13 cellular contexts compared by ENCODE assay signal in the genomic region with DNA sequence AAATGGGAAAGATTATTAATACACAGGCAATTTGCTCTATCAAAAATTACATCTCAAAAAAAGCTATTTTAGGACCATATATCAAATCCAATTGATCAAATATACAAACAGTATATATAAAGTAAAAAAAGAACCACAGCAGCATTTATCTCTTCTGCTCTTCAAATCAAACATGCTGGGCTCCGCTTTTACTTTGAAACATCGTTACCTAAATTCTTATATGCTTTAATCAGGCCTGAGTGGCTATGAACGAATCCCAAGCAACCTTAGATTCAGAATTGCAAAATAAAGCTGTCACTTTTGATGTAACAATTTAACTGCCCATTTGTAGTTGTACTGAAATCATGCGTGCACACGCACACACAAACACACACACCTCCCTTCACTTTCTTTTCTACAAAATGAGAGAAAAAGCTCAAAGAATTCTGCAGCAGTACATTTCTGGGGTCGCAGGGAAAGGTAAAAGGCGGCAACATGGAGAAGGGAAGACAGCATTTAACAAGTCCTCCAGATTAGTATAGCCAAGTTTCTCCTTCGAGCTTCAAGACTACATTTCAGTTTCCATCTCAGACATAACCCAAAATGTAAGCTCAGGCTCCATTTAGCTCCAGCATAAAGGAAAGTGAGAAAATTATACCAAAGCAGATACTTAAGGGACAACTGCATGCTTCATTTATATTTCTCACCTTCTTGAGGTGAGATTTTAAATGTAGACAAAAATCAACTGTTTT.
DNase-seq lines count a peak whose midpoint lies in the region; ATAC-seq lines count a peak whose summit lies in the region.
"Had no signal": no experiment of that assay in that cellular context is flagged by ENCODE, and none has a peak within 500 bp of the region (broad histone marks: within the 10 kb centered on the region; RNA-seq: fewer than 3 reads in every experiment).

No MANE protein-coding gene starts in this region.

- H3K4me2 ChIP-seq in mesendoderm (ENCODE audit: low read length): no peak overlapping the region

- H3K9me3 Mint-ChIP-seq in activated CD4-positive, alpha-beta T cell treated with anti-CD3 and anti-CD28 coated beads, Interleukin-2, amount 10 ng/mL, durations not matched to agents 7 days and 5 days: no peaks in the 10 kb centered on the region
- H3K9me3 Mint-ChIP-seq: activated T-helper 2 cell treated with anti-CD3 and anti-CD28 coated beads, Interferon-gamma antibody, Interleukin-2, Interleukin-4, amounts not matched to agents 10 μg/mL and 5 μg/mL and 100 μg/mL, durations not matched to agents 14 hours and 24 hours and 36 hours had no signal

- no peak overlapping the region for H2BK120ac ChIP-seq in mesendoderm (ENCODE audit: low read depth, low read length)

- H3K4ac ChIP-seq in mesendoderm (ENCODE audit: low read depth, low read length): no peak overlapping the region

- no peak overlapping the region for H4K5ac ChIP-seq in mesendoderm (ENCODE audit: low read length)

- H4K8ac ChIP-seq in mesendoderm (ENCODE audit: low read depth, low read length): no peak overlapping the region

- no peak overlapping the region for H3K27ac Mint-ChIP-seq in activated CD4-positive, alpha-beta T cell treated with anti-CD3 and anti-CD28 coated beads, Interleukin-2, amount 10 ng/mL, durations not matched to agents 7 days and 5 days
- H3K27ac Mint-ChIP-seq: activated T-helper 2 cell treated with anti-CD3 and anti-CD28 coated beads, Interferon-gamma antibody, Interleukin-2, Interleukin-4, amounts not matched to agents 10 μg/mL and 5 μg/mL and 100 μg/mL, durations not matched to agents 14 hours and 24 hours and 36 hours had no signal

- CTCF ChIA-PET in activated CD4-positive, alpha-beta T cell treated with anti-CD3 and anti-CD28 coated beads, Interleukin-2, amount 10 ng/mL, durations not matched to agents 7 days and 5 days (lab: Charles Lee): interaction anchor here (0.5 to 1.4 kb wide), 7 partner anchors 11 to 345 kb away, joined by 3 to 5 read pairs (median 4); no protein-coding TSS in a partner anchor

- H3K4me1 ChIP-seq in ACC112 (ENCODE audit: control insufficient read depth, insufficient read depth, low read length, unreplicated experiment) (peaks cover 19% of the 10 kb centered on the region), HUES64 (ENCODE audit: insufficient read depth, low read length) (peaks cover 32% of the 10 kb centered on the region), ectodermal cell (ENCODE audit: control insufficient read depth, insufficient read depth, low read length) (no peaks in the 10 kb centered on the region), mesendoderm (ENCODE audit: control insufficient read depth, low read depth, low read length) (peaks cover 6% of the 10 kb centered on the region)

- H3K4me1 Mint-ChIP-seq in activated CD4-positive, alpha-beta T cell treated with anti-CD3 and anti-CD28 coated beads, Interleukin-2, amount 10 ng/mL, durations not matched to agents 7 days and 5 days: no peaks in the 10 kb centered on the region

- peak overlapping the region; percentile 64 for H2BK15ac ChIP-seq in mesendoderm (replicated peaks; ENCODE audit: low read depth)

- H3K9me3 ChIP-seq in HUES64 (ENCODE audit: insufficient read depth, low read depth, low read length) (no peaks in the 10 kb centered on the region), ectodermal cell (ENCODE audit: control insufficient read depth, low read length) (no peaks in the 10 kb centered on the region)

- POLR2A ChIA-PET in activated CD4-positive, alpha-beta T cell treated with anti-CD3 and anti-CD28 coated beads, Interleukin-2, amount 10 ng/mL, durations not matched to agents 7 days and 5 days (lab: Charles Lee): no interaction called here

- H3K36me3 ChIP-seq in ACC112 (ENCODE audit: insufficient read depth, low read length): peaks cover 15% of the 10 kb centered on the region
- H3K36me3 ChIP-seq in HUES64 (ENCODE audit: insufficient read depth, low read length): 0 out of 2 replicates have a peak, but pooled peaks cover 9% of the 10 kb centered on the region
- H3K36me3 ChIP-seq in ectodermal cell (ENCODE audit: control insufficient read depth, insufficient read depth, low read length): no peaks in the 10 kb centered on the region
- no peaks in the 10 kb centered on the region for H3K36me3 ChIP-seq in mesendoderm (ENCODE audit: control insufficient read depth, insufficient read depth, low read length)
- H3K36me3 ChIP-seq: WERI-Rb-1 had no signal

- peak overlapping the region; percentile 65 for H3K9ac ChIP-seq in HUES64 (ENCODE audit: low read depth, low read length)
- H3K9ac ChIP-seq in mesendoderm (ENCODE audit: low read length): peak overlapping the region; percentile 42

- no peak for ATAC-seq in HG03039 (IDR thresholded peaks at IDR 0.05; ENCODE audit: unreplicated experiment)

- H3K79me1 ChIP-seq in mesendoderm (ENCODE audit: low read length): no peaks in the 10 kb centered on the region

- peak; percentile 35 for DNase-seq in mesendoderm
- no peak for DNase-seq in NCI-H2081 treated with DMSO at 0.1 percent for 48 hours (lab: John Stamatoyannopoulos, UW)
- DNase-seq in GOT3 (lab: John Stamatoyannopoulos, UW): no peak
- DNase-seq in activated CD4-positive, alpha-beta T cell treated with anti-CD3 and anti-CD28 coated beads, Interleukin-2, amount 10 ng/mL, durations not matched to agents 7 days and 5 days: no peak
- DNase-seq: nephron progenitor cell; SIG-M5; stimulated activated CD4-positive, alpha-beta T cell treated with anti-CD3 and anti-CD28 coated beads, Interleukin-15, amount 100 ng/mL, for 24 hours; WERI-Rb-1 had no signal

- H3K56ac ChIP-seq in mesendoderm (ENCODE audit: low read length): peak overlapping the region; percentile 73

- no peaks in the 10 kb centered on the region for H3K27me3 Mint-ChIP-seq in activated CD4-positive, alpha-beta T cell treated with anti-CD3 and anti-CD28 coated beads, Interleukin-2, amount 10 ng/mL, durations not matched to agents 7 days and 5 days

- H2AFZ ChIP-seq in ACC112 (ENCODE audit: low read length, unreplicated experiment): no peak overlapping the region

- H3K4me3 Mint-ChIP-seq in activated CD4-positive, alpha-beta T cell treated with anti-CD3 and anti-CD28 coated beads, Interleukin-2, amount 10 ng/mL, durations not matched to agents 7 days and 5 days: no peak overlapping the region

- no peak overlapping the region for H2AK5ac ChIP-seq in mesendoderm (ENCODE audit: low read length)

- WGBS in HUES64: 77% methylated on average over 8 of the region's 8 CpGs
- WGBS in ectodermal cell, 2 experiments: 71 to 77% methylated on average over 8 of the region's 8 CpGs
- WGBS in mesendoderm (ENCODE audit: extremely low coverage, insufficient coverage, low lambda C conversion rate): no CpG with 5 or more reads among the region's 8 CpGs

- H3K79me2 ChIP-seq in ACC112 (ENCODE audit: control insufficient read depth, insufficient read depth, low read length, unreplicated experiment) (no peaks in the 10 kb centered on the region), mesendoderm (ENCODE audit: control insufficient read depth, insufficient read depth, low read length) (no peaks in the 10 kb centered on the region)

- H3K36me3 Mint-ChIP-seq in activated CD4-positive, alpha-beta T cell treated with anti-CD3 and anti-CD28 coated beads, Interleukin-2, amount 10 ng/mL, durations not matched to agents 7 days and 5 days (ENCODE audit: low read depth): peaks cover 65% of the 10 kb centered on the region

- H3K27ac ChIP-seq in ACC112 (ENCODE audit: low read depth, low read length) (no peak overlapping the region), HUES64 (ENCODE audit: low read depth, low read length) (peak overlapping the region; percentile 83), ectodermal cell (ENCODE audit: insufficient read depth, low read depth, low read length, poor library complexity, severe bottlenecking) (peak overlapping the region; percentile 48), mesendoderm (ENCODE audit: low read depth, low read length) (peak overlapping the region; percentile 41)
- H3K27ac ChIP-seq: WERI-Rb-1 had no signal

- H3K23ac ChIP-seq in mesendoderm (ENCODE audit: low read length): no peak overlapping the region

- peak overlapping the region; percentile 27 for H2BK5ac ChIP-seq in mesendoderm (ENCODE audit: low read length)

- H3K27me3 ChIP-seq in ACC112 (ENCODE audit: insufficient read depth, low read length) (no peaks in the 10 kb centered on the region), HUES64 (ENCODE audit: insufficient read depth, low read length) (no peaks in the 10 kb centered on the region), ectodermal cell (ENCODE audit: control insufficient read depth, insufficient read depth, low read length, poor library complexity, severe bottlenecking) (no peaks in the 10 kb centered on the region), mesendoderm (ENCODE audit: insufficient read depth, low read length, poor library complexity) (no peaks in the 10 kb centered on the region)

- peak overlapping the region; percentile 70 for H3K18ac ChIP-seq in mesendoderm (ENCODE audit: low read length)

- H3K4me3 ChIP-seq in ACC112 (ENCODE audit: low read depth, low read length) (peak overlapping the region; percentile 60), HUES64 (ENCODE audit: low read length) (peak overlapping the region; percentile 31), ectodermal cell (ENCODE audit: insufficient read depth, low read depth, low read length) (no peak overlapping the region), mesendoderm (ENCODE audit: low read length) (no peak overlapping the region)

Comparison
In these comparisons a context has a peak if more than half of its experiments do, and no peak if none do; other contexts are left out.
1. H3K4me3 ChIP-seq: peak in ACC112 (single experiment) and HUES64 (single experiment); none in ectodermal cell (single experiment) and mesendoderm (single experiment).